Comparison of ENCODE assay signal across 29 cellular contexts in genomic region chr4:85180533-85180932, GRCh38.
"Had no signal": no experiment of that assay in that cellular context is flagged by ENCODE, and none has a peak within 500 bp of the region (broad histone marks: within the 10 kb centered on the region; RNA-seq: fewer than 3 reads in every experiment).

No MANE protein-coding gene starts in this region.

- H3K4me1 ChIP-seq: breast epithelium, colonic mucosa, Peyer's patch had no signal

- H3K4me3 ChIP-seq: breast epithelium, colonic mucosa, Peyer's patch, SJCRH30 had no signal

- H3K36me3 ChIP-seq: breast epithelium, colonic mucosa, Peyer's patch, SJCRH30 had no signal

- H3K4me1 Mint-ChIP-seq: activated CD8-positive, alpha-beta memory T cell treated with anti-CD3 and anti-CD28 coated beads, Interleukin-2, amount 10 ng/mL, durations not matched to agents 7 days and 5 days; activated naive CD4-positive, alpha-beta T cell treated with anti-CD3 and anti-CD28 coated beads, Interleukin-2, amount 50 U/mL, for 24 hours had no signal

- H3K27me3 ChIP-seq: breast epithelium, colonic mucosa, Peyer's patch, SJCRH30 had no signal

- H3K9me3 Mint-ChIP-seq: activated T-helper 1 cell treated with anti-CD3 and anti-CD28 coated beads, Interleukin-12 subunit alpha, Interleukin-12 subunit beta, Interleukin-2, Interleukin-4 antibody, amounts not matched to agents 30 ng/mL and 10 ng/mL and 1 ng/mL, durations not matched to agents 14 hours and 24 hours and 36 hours; T-helper 1 cell treated with Interleukin-12 subunit alpha and Interleukin-12 subunit beta and Interleukin-4 antibody, amounts not matched to agents 30 μg/mL and 1 μg/mL, for 36 hours had no signal

- H3K27ac ChIP-seq: breast epithelium, colonic mucosa, Peyer's patch, RWPE1, SJCRH30 had no signal

- DNase-seq: activated CD4-positive, alpha-beta T cell treated with anti-CD3 and anti-CD28 coated beads for 48 hours; activated CD4-positive, alpha-beta T cell treated with anti-CD3 and anti-CD28 coated beads, Interleukin-2, amount 50 U/mL, for 48 hours; activated CD4-positive, CD25-positive, alpha-beta regulatory T cell treated with anti-CD3 and anti-CD28 coated beads, Interleukin-2, amount 50 U/mL, for 72 hours; activated CD8-positive, alpha-beta memory T cell treated with anti-CD3 and anti-CD28 coated beads, Interleukin-2, amount 10 ng/mL, durations not matched to agents 7 days and 5 days; activated effector memory CD4-positive, alpha-beta T cell treated with Interleukin-2 at 50 U/mL for 16 hours; activated naive CD4-positive, alpha-beta T cell; activated T-cell treated with anti-CD3 and anti-CD28 coated beads, Interleukin-2, amount 50 U/mL, for 24 hours; aorta; caudate nucleus; colonic mucosa; KG1; NCI-H1092 treated with DMSO at 0.1 percent for 48 hours; NCI-H1417 treated with DMSO at 0.1 percent for 48 hours; NCI-H1694 treated with DMSO at 0.1 percent for 48 hours; NCI-H2029 treated with DMSO at 0.1 percent for 48 hours; NCI-H226; NCI-H510A; NCI-H526 treated with DMSO at 0.1 percent for 48 hours; NCI-H82; NK-92 treated with Interleukin-12 subunit alpha and Interleukin-12 subunit beta, amount 100 ng/mL, for 24 hours; Peyer's patch; Right ventricle myocardium superior; SJCRH30 had no signal

- H3K36me3 Mint-ChIP-seq: activated CD8-positive, alpha-beta memory T cell treated with anti-CD3 and anti-CD28 coated beads, Interleukin-2, amount 10 ng/mL, durations not matched to agents 7 days and 5 days; activated naive CD4-positive, alpha-beta T cell treated with anti-CD3 and anti-CD28 coated beads, Interleukin-2, amount 50 U/mL, for 24 hours had no signal

- ATAC-seq: activated CD8-positive, alpha-beta memory T cell treated with anti-CD3 and anti-CD28 coated beads, Interleukin-2, amount 10 ng/mL, durations not matched to agents 7 days and 5 days; SK-N-SH treated with all-trans-retinoic acid at 6 μM for 48 hours had no signal

- H3K4me3 Mint-ChIP-seq: activated CD8-positive, alpha-beta memory T cell treated with anti-CD3 and anti-CD28 coated beads, Interleukin-2, amount 10 ng/mL, durations not matched to agents 7 days and 5 days; activated naive CD4-positive, alpha-beta T cell treated with anti-CD3 and anti-CD28 coated beads, Interleukin-2, amount 50 U/mL, for 24 hours; activated T-cell treated with anti-CD3 and anti-CD28 coated beads, Interleukin-2, amount 50 U/mL, for 24 hours; activated T-helper 1 cell treated with anti-CD3 and anti-CD28 coated beads, Interleukin-12 subunit alpha, Interleukin-12 subunit beta, Interleukin-2, Interleukin-4 antibody, amounts not matched to agents 30 ng/mL and 10 ng/mL and 1 ng/mL, durations not matched to agents 14 hours and 24 hours and 36 hours; T-helper 1 cell treated with Interleukin-12 subunit alpha and Interleukin-12 subunit beta and Interleukin-4 antibody, amounts not matched to agents 30 μg/mL and 1 μg/mL, for 36 hours had no signal

- H3K27me3 Mint-ChIP-seq: activated CD8-positive, alpha-beta memory T cell treated with anti-CD3 and anti-CD28 coated beads, Interleukin-2, amount 10 ng/mL, durations not matched to agents 7 days and 5 days; activated naive CD4-positive, alpha-beta T cell treated with anti-CD3 and anti-CD28 coated beads, Interleukin-2, amount 50 U/mL, for 24 hours; activated T-cell treated with anti-CD3 and anti-CD28 coated beads, Interleukin-2, amount 50 U/mL, for 24 hours had no signal

- H3K27ac Mint-ChIP-seq: activated CD8-positive, alpha-beta memory T cell treated with anti-CD3 and anti-CD28 coated beads, Interleukin-2, amount 10 ng/mL, durations not matched to agents 7 days and 5 days; activated naive CD4-positive, alpha-beta T cell treated with anti-CD3 and anti-CD28 coated beads, Interleukin-2, amount 50 U/mL, for 24 hours; activated T-cell treated with anti-CD3 and anti-CD28 coated beads, Interleukin-2, amount 50 U/mL, for 24 hours; activated T-helper 1 cell treated with anti-CD3 and anti-CD28 coated beads, Interleukin-12 subunit alpha, Interleukin-12 subunit beta, Interleukin-2, Interleukin-4 antibody, amounts not matched to agents 30 ng/mL and 10 ng/mL and 1 ng/mL, durations not matched to agents 14 hours and 24 hours and 36 hours; T-helper 1 cell treated with Interleukin-12 subunit alpha and Interleukin-12 subunit beta and Interleukin-4 antibody, amounts not matched to agents 30 μg/mL and 1 μg/mL, for 36 hours had no signal
